Comparison of ENCODE assay signal across 7 cellular contexts in the genomic region with DNA sequence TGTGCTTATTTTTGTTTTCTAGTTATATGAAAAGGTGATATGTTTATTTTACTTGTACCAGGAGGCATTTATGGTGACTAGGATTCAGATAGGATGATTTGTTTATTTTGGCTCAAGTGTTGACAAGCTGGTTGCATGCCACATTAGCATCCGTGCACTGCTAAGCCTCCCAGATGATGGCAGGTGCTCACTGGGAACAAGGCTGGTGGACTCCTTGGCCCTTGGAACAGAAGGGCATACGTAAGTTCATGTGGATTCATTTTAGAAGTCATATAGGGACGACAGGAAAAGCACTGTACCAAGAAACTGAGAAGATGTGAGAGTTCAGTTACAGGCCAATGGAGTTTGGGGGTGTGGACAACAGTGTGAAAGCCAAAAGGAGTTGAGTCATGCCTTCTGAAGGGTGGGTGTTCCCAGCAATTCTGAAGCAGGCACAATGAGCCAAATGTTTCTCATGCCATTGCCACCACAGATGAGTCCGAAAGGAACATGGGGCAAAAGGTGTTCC.
DNase-seq lines count a peak whose midpoint lies in the region; ATAC-seq and TF ChIP-seq lines count a peak whose summit lies in the region.

No MANE protein-coding gene starts in this region.

- no peak overlapping the region for H3K27ac Mint-ChIP-seq in immature natural killer cell

- peaks cover 8 to 12% of the 10 kb centered on the region in 2 donors for H3K4me1 Mint-ChIP-seq in immature natural killer cell

- no peaks in the 10 kb centered on the region for H3K27me3 ChIP-seq in lower lobe of right lung (ENCODE audit: low read depth)

- H3K4me3 Mint-ChIP-seq in immature natural killer cell, result no peak overlapping the region

- peak overlapping the region; percentile 6 for H3K4me3 ChIP-seq in astrocyte of the cerebellum (ENCODE audit: low read depth, low read length)
- no peak overlapping the region for H3K4me3 ChIP-seq in lower lobe of right lung

- TF ChIP-seq CTCF in astrocyte of the cerebellum (IDR thresholded peaks at IDR 0.05; ENCODE audit: low read depth, low read length, missing control alignments) (no peak), lower lobe of right lung (IDR thresholded peaks at IDR 0.05) (no peak)

- H3K27ac ChIP-seq in lower lobe of right lung, result no peak overlapping the region

- no peaks in the 10 kb centered on the region for H3K36me3 ChIP-seq in lower lobe of right lung

- ATAC-seq in GM18907 (IDR thresholded peaks at IDR 0.05; ENCODE audit: unreplicated experiment) (peak; percentile 59), lower lobe of right lung (peak; percentile 70 to 82), HG02870 (IDR thresholded peaks at IDR 0.05; ENCODE audit: unreplicated experiment) (no peak)

- no peaks in the 10 kb centered on the region for H3K27me3 Mint-ChIP-seq in immature natural killer cell (ENCODE audit: low read depth in 3 of 3)

- DNase-seq in NCI-H1105 treated with DMSO at 0.1 percent for 48 hours (lab: John Stamatoyannopoulos, UW) (peak; percentile 93), astrocyte of the cerebellum (ENCODE audit: low read depth) (peak; percentile 93), lower lobe of right lung (no peak), immature natural killer cell (no peak), RPMI8226 (no peak)

- no peaks in the 10 kb centered on the region for H3K36me3 Mint-ChIP-seq in immature natural killer cell

- in situ Hi-C loops in astrocyte of the cerebellum (cut with HindIII; ENCODE audit: low sequenced_read_pairs), result no loop called here

- peaks cover 34% of the 10 kb centered on the region for H3K4me1 ChIP-seq in lower lobe of right lung

- no peaks in the 10 kb centered on the region for H3K9me3 ChIP-seq in lower lobe of right lung

- intact Hi-C loops in lower lobe of right lung (cut with DNase I), result no loop called here

- no peaks in the 10 kb centered on the region for H3K9me3 Mint-ChIP-seq in immature natural killer cell

Comparison
In these comparisons a context has a peak if more than half of its experiments do, and no peak if none do; other contexts are left out.
1. DNase-seq: peak in NCI-H1105 treated with DMSO at 0.1 percent for 48 hours (single experiment) and astrocyte of the cerebellum (single experiment); none in lower lobe of right lung (single experiment), immature natural killer cell (0 of 3) and RPMI8226 (single experiment).